Comparison of ENCODE assay signal across 11 cellular contexts in genomic region chr14:24911324-24912095, GRCh38.
DNase-seq lines count a peak whose midpoint lies in the region; ATAC-seq, FAIRE-seq and TF ChIP-seq lines count a peak whose summit lies in the region.
"Had no signal": no experiment of that assay in that cellular context is flagged by ENCODE, and none has a peak within 500 bp of the region (broad histone marks: within the 10 kb centered on the region; RNA-seq: fewer than 3 reads in every experiment).

No MANE protein-coding gene starts in this region.

- ATAC-seq in K562, result no peak
- ATAC-seq in HepG2, result no peak
- ATAC-seq: activated T-helper 17 cell treated with anti-CD3 and anti-CD28 coated beads, Interleukin-2, amount 50 U/mL, for 72 hours; stimulated activated memory B cell treated with anti-CD40 and anti-IgM and Interleukin-4, amounts not matched to agents 10 μg/mL and 1 μg/mL and 100 μg/mL, for 72 hours had no signal

- H4K20me1 ChIP-seq in K562 (replicated peaks; ENCODE audit: control insufficient read depth, insufficient read depth, low read length) (no peaks in the 10 kb centered on the region), HepG2 (ENCODE audit: insufficient read depth, low read length) (no peaks in the 10 kb centered on the region), neural progenitor cell (ENCODE audit: low read depth) (no peaks in the 10 kb centered on the region)

- no peak overlapping the region for H3K4me3 ChIP-seq in K562
- H3K4me3 ChIP-seq in HepG2 (replicated peaks in 1 of 3; ENCODE audit: insufficient read depth in 1 of 3, low read depth in 2 of 3, low read length in 3 of 3), result no peak overlapping the region
- no peak overlapping the region for H3K4me3 ChIP-seq in neural progenitor cell

- no peaks in the 10 kb centered on the region for H3K9me1 ChIP-seq in K562 (ENCODE audit: control insufficient read depth, insufficient read depth, low read length)

- no peak overlapping the region for H3K4me3 Mint-ChIP-seq in neural progenitor cell
- no peak overlapping the region for H3K4me3 Mint-ChIP-seq in activated T-helper 2 cell treated with anti-CD3 and anti-CD28 coated beads, Interferon-gamma antibody, Interleukin-2, Interleukin-4, amounts not matched to agents 10 μg/mL and 5 μg/mL and 100 μg/mL, durations not matched to agents 14 hours and 24 hours and 36 hours (ENCODE audit: low read depth)
- H3K4me3 Mint-ChIP-seq in activated naive CD4-positive, alpha-beta T cell treated with anti-CD3 and anti-CD28 coated beads for 36 hours, result no peak overlapping the region
- H3K4me3 Mint-ChIP-seq: activated T-helper 17 cell treated with anti-CD3 and anti-CD28 coated beads, Interleukin-2, amount 50 U/mL, for 72 hours; stimulated activated memory B cell treated with anti-CD40 and anti-IgM and Interleukin-4, amounts not matched to agents 10 μg/mL and 1 μg/mL and 100 μg/mL, for 72 hours had no signal

- H3K27ac ChIP-seq in K562 (ENCODE audit: extremely low read depth, low read depth, low read length) (no peak overlapping the region), HepG2 (ENCODE audit: extremely low read length, insufficient read depth, low read length) (no peak overlapping the region), neural progenitor cell (no peak overlapping the region)

- H2AFZ ChIP-seq in K562 (ENCODE audit: low read depth, low read length) (no peak overlapping the region), HepG2 (ENCODE audit: low read length) (no peak overlapping the region), neural progenitor cell (replicated peaks) (no peak overlapping the region)

- FAIRE-seq in K562 (lab: Jason Lieb, UNC), result no peak
- no peak for FAIRE-seq in HepG2 (lab: Jason Lieb, UNC)

- no peaks in the 10 kb centered on the region for H3K36me3 Mint-ChIP-seq in neural progenitor cell
- no peaks in the 10 kb centered on the region for H3K36me3 Mint-ChIP-seq in activated T-helper 2 cell treated with anti-CD3 and anti-CD28 coated beads, Interferon-gamma antibody, Interleukin-2, Interleukin-4, amounts not matched to agents 10 μg/mL and 5 μg/mL and 100 μg/mL, durations not matched to agents 14 hours and 24 hours and 36 hours (ENCODE audit: low read depth)
- H3K36me3 Mint-ChIP-seq in activated naive CD4-positive, alpha-beta T cell treated with anti-CD3 and anti-CD28 coated beads for 36 hours (ENCODE audit: low read depth), result no peaks in the 10 kb centered on the region
- H3K36me3 Mint-ChIP-seq: stimulated activated memory B cell treated with anti-CD40 and anti-IgM and Interleukin-4, amounts not matched to agents 10 μg/mL and 1 μg/mL and 100 μg/mL, for 72 hours had no signal

- H3K36me3 ChIP-seq in K562 (ENCODE audit: control insufficient read depth, insufficient read depth, low read length), result no peaks in the 10 kb centered on the region
- no peaks in the 10 kb centered on the region for H3K36me3 ChIP-seq in HepG2 (replicated peaks in 1 of 2; ENCODE audit: control insufficient read depth in 1 of 2, insufficient read depth in 2 of 2, low read length in 2 of 2)
- no peaks in the 10 kb centered on the region for H3K36me3 ChIP-seq in neural progenitor cell

- H3F3A ChIP-seq in neural progenitor cell (ENCODE audit: low read depth), result no peaks in the 10 kb centered on the region

- H3K9me3 ChIP-seq in K562 (replicated peaks; ENCODE audit: control insufficient read depth, insufficient read depth, low read depth, low read length) (no peaks in the 10 kb centered on the region), HepG2 (ENCODE audit: low read length) (no peaks in the 10 kb centered on the region), neural progenitor cell (ENCODE audit: low read depth) (no peaks in the 10 kb centered on the region)

- TF ChIP-seq POLR2A in K562 (conservative IDR thresholded peaks at IDR 0.05) (no peak), HepG2 (IDR thresholded peaks at IDR 0.05; ENCODE audit: insufficient read depth in 1 of 2, low read depth in 2 of 2, low read length in 2 of 2) (no peak)

- CTCF ChIA-PET in K562 (lab: Yijun Ruan, JAX; ENCODE audit: low intra/inter-chr PET ratio), result no interaction called here
- CTCF ChIA-PET in HepG2 (lab: Yijun Ruan, JAX; ENCODE audit: low intra/inter-chr PET ratio, low total read pairs), result no interaction called here
- CTCF ChIA-PET in activated naive CD4-positive, alpha-beta T cell treated with anti-CD3 and anti-CD28 coated beads for 36 hours (lab: Charles Lee), result no interaction called here

- no peaks in the 10 kb centered on the region for H3K27me3 ChIP-seq in K562 (ENCODE audit: control insufficient read depth in 2 of 2, insufficient read depth in 2 of 2, low read length in 2 of 2)
- H3K27me3 ChIP-seq in HepG2 (ENCODE audit: control insufficient read depth in 1 of 2, insufficient read depth in 2 of 2, low read length in 2 of 2), result no peaks in the 10 kb centered on the region
- no peaks in the 10 kb centered on the region for H3K27me3 ChIP-seq in neural progenitor cell

- BruUV-seq in K562 (replicated peaks; lab: Mats Ljungman, UMichigan), result no TSS peak
- BruUV-seq in HepG2 (replicated peaks; lab: Mats Ljungman, UMichigan), result no TSS peak

- 0% methylated on average over 4 of the region's 5 CpGs for WGBS in K562 (ENCODE audit: insufficient coverage, low coverage, missing lambda C conversion rate)
- 60% methylated on average over 5 of the region's 5 CpGs for WGBS in HepG2 (ENCODE audit: low lambda C conversion rate)

- no peaks in the 10 kb centered on the region for H3K4me1 Mint-ChIP-seq in neural progenitor cell
- no peaks in the 10 kb centered on the region for H3K4me1 Mint-ChIP-seq in activated T-helper 2 cell treated with anti-CD3 and anti-CD28 coated beads, Interferon-gamma antibody, Interleukin-2, Interleukin-4, amounts not matched to agents 10 μg/mL and 5 μg/mL and 100 μg/mL, durations not matched to agents 14 hours and 24 hours and 36 hours (ENCODE audit: low read depth)
- no peaks in the 10 kb centered on the region for H3K4me1 Mint-ChIP-seq in activated naive CD4-positive, alpha-beta T cell treated with anti-CD3 and anti-CD28 coated beads for 36 hours (ENCODE audit: low read depth)
- H3K4me1 Mint-ChIP-seq: activated T-helper 17 cell treated with anti-CD3 and anti-CD28 coated beads, Interleukin-2, amount 50 U/mL, for 72 hours; stimulated activated memory B cell treated with anti-CD40 and anti-IgM and Interleukin-4, amounts not matched to agents 10 μg/mL and 1 μg/mL and 100 μg/mL, for 72 hours had no signal

- H3K4me1 ChIP-seq in K562 (replicated peaks in 1 of 2; ENCODE audit: control insufficient read depth in 2 of 2, insufficient read depth in 2 of 2, low read length in 2 of 2) (no peaks in the 10 kb centered on the region), HepG2 (ENCODE audit: insufficient read depth, low read length) (peaks cover 64% of the 10 kb centered on the region), neural progenitor cell (no peaks in the 10 kb centered on the region)

- no peaks in the 10 kb centered on the region for H3K27me3 Mint-ChIP-seq in neural progenitor cell (ENCODE audit: insufficient read depth, low read depth)
- peaks cover 8% of the 10 kb centered on the region for H3K27me3 Mint-ChIP-seq in activated T-helper 2 cell treated with anti-CD3 and anti-CD28 coated beads, Interferon-gamma antibody, Interleukin-2, Interleukin-4, amounts not matched to agents 10 μg/mL and 5 μg/mL and 100 μg/mL, durations not matched to agents 14 hours and 24 hours and 36 hours (ENCODE audit: low read depth)
- H3K27me3 Mint-ChIP-seq in activated naive CD4-positive, alpha-beta T cell treated with anti-CD3 and anti-CD28 coated beads for 36 hours (ENCODE audit: low read depth), result peaks cover 17% of the 10 kb centered on the region
- H3K27me3 Mint-ChIP-seq: progenitor cell of endocrine pancreas had no signal

- TF ChIP-seq CTCF in K562 (IDR thresholded peaks at IDR 0.05 in 2 of 3, conservative IDR thresholded peaks at IDR 0.05 in 1 of 3; ENCODE audit: insufficient read depth in 2 of 3, low read depth in 1 of 3, low read length in 3 of 3) (no peak), HepG2 (CRISPR knock-in tag; IDR thresholded peaks at IDR 0.05) (no peak), neural progenitor cell (IDR thresholded peaks at IDR 0.05) (no peak)

- intact Hi-C loops in K562 (cut with micrococcal nuclease) (no loop called here), HepG2 (cut with micrococcal nuclease; ENCODE audit: unreplicated experiment) (no loop called here)
- intact Hi-C loops in activated T-helper 2 cell treated with anti-CD3 and anti-CD28 coated beads, Interferon-gamma antibody, Interleukin-2, Interleukin-4, amounts not matched to agents 10 μg/mL and 5 μg/mL and 100 μg/mL, durations not matched to agents 14 hours and 24 hours and 36 hours (cut with micrococcal nuclease), result no loop called here
- intact Hi-C loops in activated naive CD4-positive, alpha-beta T cell treated with anti-CD3 and anti-CD28 coated beads for 36 hours (cut with micrococcal nuclease), result no loop called here

- no peak overlapping the region for H3K9ac ChIP-seq in K562 (ENCODE audit: insufficient read depth in 1 of 2, low read depth in 2 of 2, low read length in 2 of 2)
- no peak overlapping the region for H3K9ac ChIP-seq in HepG2 (ENCODE audit: insufficient read depth, low read depth, low read length)
- H3K9ac ChIP-seq in neural progenitor cell, result no peak overlapping the region

- DNase-seq in AG20443 (ENCODE audit: low spot score) (peak; percentile 67), HS-27A (ENCODE audit: low read depth) (peak; percentile 48), K562 (ENCODE audit: extremely low read depth in 1 of 4, low spot score in 3 of 4) (peak in 1 of 4 experiments; percentile 9), HepG2 (ENCODE audit: low spot score) (no peak), neural progenitor cell (ENCODE audit: low spot score) (no peak), globus pallidus (ENCODE audit: low spot score) (no peak)
- DNase-seq in activated T-helper 2 cell treated with anti-CD3 and anti-CD28 coated beads, Interferon-gamma antibody, Interleukin-2, Interleukin-4, amounts not matched to agents 10 μg/mL and 5 μg/mL and 100 μg/mL, durations not matched to agents 14 hours and 24 hours and 36 hours (ENCODE audit: low spot score), result no peak
- no peak for DNase-seq in activated naive CD4-positive, alpha-beta T cell treated with anti-CD3 and anti-CD28 coated beads for 36 hours

- TF ChIP-seq EP300 in K562 (IDR thresholded peaks at IDR 0.05; ENCODE audit: low read length) (no peak), HepG2 (IDR thresholded peaks at IDR 0.05; ENCODE audit: low read depth in 2 of 2, low read length in 2 of 2) (no peak), HepG2 (CRISPR knock-in tag; IDR thresholded peaks at IDR 0.05; ENCODE audit: borderline replicate concordance) (no peak)

- in situ Hi-C loops in K562 (cut with MboI), result no loop called here
- in situ Hi-C loops in HepG2 (cut with HindIII; ENCODE audit: extremely low pct_ligation_motif_present, low pct_unique_long_range_greater_than_20kb), result no loop called here

- no peaks in the 10 kb centered on the region for H3K9me3 Mint-ChIP-seq in neural progenitor cell
- no peaks in the 10 kb centered on the region for H3K9me3 Mint-ChIP-seq in activated T-helper 2 cell treated with anti-CD3 and anti-CD28 coated beads, Interferon-gamma antibody, Interleukin-2, Interleukin-4, amounts not matched to agents 10 μg/mL and 5 μg/mL and 100 μg/mL, durations not matched to agents 14 hours and 24 hours and 36 hours
- H3K9me3 Mint-ChIP-seq in activated naive CD4-positive, alpha-beta T cell treated with anti-CD3 and anti-CD28 coated beads for 36 hours, result no peaks in the 10 kb centered on the region
- H3K9me3 Mint-ChIP-seq: activated T-helper 17 cell treated with anti-CD3 and anti-CD28 coated beads, Interleukin-2, amount 50 U/mL, for 72 hours; stimulated activated memory B cell treated with anti-CD40 and anti-IgM and Interleukin-4, amounts not matched to agents 10 μg/mL and 1 μg/mL and 100 μg/mL, for 72 hours had no signal

- TF ChIP-seq RAD21 in K562 (CRISPR knock-in tag; conservative IDR thresholded peaks at IDR 0.05 in 1 of 2, IDR thresholded peaks at IDR 0.05 in 1 of 2), result no peak
- no peak for TF ChIP-seq RAD21 in HepG2 (CRISPR knock-in tag; IDR thresholded peaks at IDR 0.05)

- H3K79me2 ChIP-seq in K562 (ENCODE audit: control insufficient read depth, insufficient read depth, low read length) (no peaks in the 10 kb centered on the region), HepG2 (ENCODE audit: insufficient read depth, low read length) (no peaks in the 10 kb centered on the region), neural progenitor cell (ENCODE audit: low read depth) (no peaks in the 10 kb centered on the region)

- H3K4me2 ChIP-seq in K562 (ENCODE audit: insufficient read depth, low read length) (no peak overlapping the region), HepG2 (ENCODE audit: low read depth, low read length) (no peak overlapping the region), neural progenitor cell (no peak overlapping the region)

- H3K27ac Mint-ChIP-seq in neural progenitor cell, result no peak overlapping the region
- no peak overlapping the region for H3K27ac Mint-ChIP-seq in activated T-helper 2 cell treated with anti-CD3 and anti-CD28 coated beads, Interferon-gamma antibody, Interleukin-2, Interleukin-4, amounts not matched to agents 10 μg/mL and 5 μg/mL and 100 μg/mL, durations not matched to agents 14 hours and 24 hours and 36 hours
- no peak overlapping the region for H3K27ac Mint-ChIP-seq in activated naive CD4-positive, alpha-beta T cell treated with anti-CD3 and anti-CD28 coated beads for 36 hours
- H3K27ac Mint-ChIP-seq: activated T-helper 17 cell treated with anti-CD3 and anti-CD28 coated beads, Interleukin-2, amount 50 U/mL, for 72 hours; progenitor cell of endocrine pancreas; stimulated activated memory B cell treated with anti-CD40 and anti-IgM and Interleukin-4, amounts not matched to agents 10 μg/mL and 1 μg/mL and 100 μg/mL, for 72 hours had no signal

- POLR2A ChIA-PET in K562 (lab: Yijun Ruan, JAX), result no interaction called here
- POLR2A ChIA-PET in HepG2 (lab: Yijun Ruan, JAX), result interaction anchor here (0.7 to 4.0 kb wide), 4 partner anchors 26 to 95 kb away, joined by 4 to 29 read pairs (median 14); no protein-coding TSS in a partner anchor

Comparison
In these comparisons a context has a peak if more than half of its experiments do, and no peak if none do; other contexts are left out.
1. DNase-seq: peak in AG20443 (single experiment) and HS-27A (single experiment); none in HepG2 (single experiment), neural progenitor cell (single experiment), globus pallidus (single experiment), activated T-helper 2 cell treated with anti-CD3 and anti-CD28 coated beads, Interferon-gamma antibody, Interleukin-2, Interleukin-4, amounts not matched to agents 10 μg/mL and 5 μg/mL and 100 μg/mL, durations not matched to agents 14 hours and 24 hours and 36 hours (single experiment) and activated naive CD4-positive, alpha-beta T cell treated with anti-CD3 and anti-CD28 coated beads for 36 hours (single experiment).